ENCODE assay signal across 19 cellular contexts in genomic region chr12:48929551-48929950, GRCh38. TPM values are rescaled to one million over a fixed set of nuclear protein-coding genes. Genes with fewer than 3 reads are reported as not detected.
DNase-seq lines count a peak whose midpoint lies in the region; ATAC-seq, FAIRE-seq and TF ChIP-seq lines count a peak whose summit lies in the region.
"Had no signal": no experiment of that assay in that cellular context is flagged by ENCODE, and none has a peak within 500 bp of the region (broad histone marks: within the 10 kb centered on the region; RNA-seq: fewer than 3 reads in every experiment).

No MANE protein-coding gene starts in this region.

- no peaks in the 10 kb centered on the region for H3K9me2 ChIP-seq in PC-3 (replicated peaks; ENCODE audit: low read length)

- H3K27me3 ChIP-seq in HepG2 (ENCODE audit: control insufficient read depth in 1 of 2, insufficient read depth in 2 of 2, low read length in 2 of 2) = no peaks in the 10 kb centered on the region
- H3K27me3 ChIP-seq in right lobe of liver = no peaks in the 10 kb centered on the region
- H3K27me3 ChIP-seq in PC-3 (ENCODE audit: low read length) = no peaks in the 10 kb centered on the region
- H3K27me3 ChIP-seq in naive thymus-derived CD4-positive, alpha-beta T cell (ENCODE audit: control insufficient read depth in 2 of 2, insufficient read depth in 2 of 2, low read length in 2 of 2) = no peaks in the 10 kb centered on the region

- no peaks in the 10 kb centered on the region for H3K79me2 ChIP-seq in HepG2 (ENCODE audit: insufficient read depth, low read length)
- no peaks in the 10 kb centered on the region for H3K79me2 ChIP-seq in PC-3 (ENCODE audit: low read length)

- no peak overlapping the region for H3K4me2 ChIP-seq in HepG2 (ENCODE audit: low read depth, low read length)
- H3K4me2 ChIP-seq in PC-3 (ENCODE audit: low read length) = no peak overlapping the region
- H3K4me2 ChIP-seq: GM23338 had no signal

- no peak for FAIRE-seq in HepG2 (lab: Jason Lieb, UNC)
- FAIRE-seq: G401.6, GM12892 had no signal

- peak overlapping the region; percentile 76 for H3K4me3 Mint-ChIP-seq in endothelial cell (ENCODE audit: unreplicated experiment)
- no peak overlapping the region for H3K4me3 Mint-ChIP-seq in naive thymus-derived CD8-positive, alpha-beta T cell
- peak overlapping the region in 1 of 10 donors; percentile 9 for H3K4me3 Mint-ChIP-seq in naive thymus-derived CD4-positive, alpha-beta T cell
- H3K4me3 Mint-ChIP-seq: CD14-positive monocyte, GM23338 had no signal

- no peaks in the 10 kb centered on the region for H3K9me3 ChIP-seq in HepG2 (ENCODE audit: low read length)
- no peaks in the 10 kb centered on the region for H3K9me3 ChIP-seq in right lobe of liver
- no peaks in the 10 kb centered on the region for H3K9me3 ChIP-seq in PC-3 (ENCODE audit: low read length)
- peaks cover 0 to 3% (median 0%) of the 10 kb centered on the region in 3 experiments for H3K9me3 ChIP-seq in naive thymus-derived CD4-positive, alpha-beta T cell (ENCODE audit: control insufficient read depth in 2 of 3, low read length in 3 of 3)

- TF ChIP-seq CTCF in HepG2 (CRISPR knock-in tag; IDR thresholded peaks at IDR 0.05) (no peak), right lobe of liver (IDR thresholded peaks at IDR 0.05) (no peak), PC-3 (conservative IDR thresholded peaks at IDR 0.05; ENCODE audit: low read depth, low read length) (no peak), endothelial cell (IDR thresholded peaks at IDR 0.05; ENCODE audit: unreplicated experiment) (no peak)

- H2AFZ ChIP-seq in HepG2 (ENCODE audit: low read length) (no peak overlapping the region), PC-3 (ENCODE audit: low read length) (no peak overlapping the region)
- H2AFZ ChIP-seq: GM23338 had no signal

- in situ Hi-C loops in HepG2 (cut with HindIII; ENCODE audit: extremely low pct_ligation_motif_present, low pct_unique_long_range_greater_than_20kb) = no loop called here

- no peak for DNase-seq in HepG2 (ENCODE audit: low spot score)
- no peak for DNase-seq in right lobe of liver
- DNase-seq in PC-3 = no peak
- no peak for DNase-seq in endothelial cell (ENCODE audit: low spot score)
- no peak for DNase-seq in naive thymus-derived CD8-positive, alpha-beta T cell
- no peak for DNase-seq in naive thymus-derived CD4-positive, alpha-beta T cell
- no peak for DNase-seq in NCI-H2029 treated with DMSO at 0.1 percent for 48 hours (lab: John Stamatoyannopoulos, UW)
- DNase-seq: DMS153, DMS79 treated with DMSO at 0.1 percent for 48 hours, EL, H7 had no signal

- intact Hi-C loops in HepG2 (cut with micrococcal nuclease; ENCODE audit: unreplicated experiment) = no loop called here
- intact Hi-C loops in right lobe of liver (cut with DNase I) = no loop called here
- intact Hi-C loops in PC-3 (cut with micrococcal nuclease) = no loop called here
- intact Hi-C loops in naive thymus-derived CD4-positive, alpha-beta T cell (cut with micrococcal nuclease) = no loop called here

- H4K20me1 ChIP-seq in HepG2 (ENCODE audit: insufficient read depth, low read length) (no peaks in the 10 kb centered on the region), PC-3 (ENCODE audit: low read length) (no peaks in the 10 kb centered on the region)

- TF ChIP-seq RAD21 in HepG2 (CRISPR knock-in tag; IDR thresholded peaks at IDR 0.05) = no peak

- H3K36me3 ChIP-seq in HepG2 (replicated peaks in 1 of 2; ENCODE audit: control insufficient read depth in 1 of 2, insufficient read depth in 2 of 2, low read length in 2 of 2) (peaks cover 3 to 40% of the 10 kb centered on the region in 2 experiments), right lobe of liver (peaks cover 0 to 2% (median 0%) of the 10 kb centered on the region in 4 donors), PC-3 (ENCODE audit: low read depth, low read length) (peaks cover 25% of the 10 kb centered on the region)
- H3K36me3 ChIP-seq in naive thymus-derived CD4-positive, alpha-beta T cell (ENCODE audit: control insufficient read depth in 2 of 3, insufficient read depth in 3 of 3, low read length in 3 of 3) = peaks cover 0 to 23% (median 5%) of the 10 kb centered on the region in 3 experiments

- H3K9ac ChIP-seq in HepG2 (ENCODE audit: insufficient read depth, low read depth, low read length) (no peak overlapping the region), PC-3 (ENCODE audit: low read length) (no peak overlapping the region)

- TF ChIP-seq EP300 in HepG2 (IDR thresholded peaks at IDR 0.05; ENCODE audit: low read depth in 2 of 2, low read length in 2 of 2) (no peak), HepG2 (CRISPR knock-in tag; IDR thresholded peaks at IDR 0.05; ENCODE audit: borderline replicate concordance) (no peak)

- H3K9me3 Mint-ChIP-seq in endothelial cell (ENCODE audit: unreplicated experiment) = no peaks in the 10 kb centered on the region
- no peaks in the 10 kb centered on the region for H3K9me3 Mint-ChIP-seq in naive thymus-derived CD8-positive, alpha-beta T cell
- no peaks in the 10 kb centered on the region for H3K9me3 Mint-ChIP-seq in naive thymus-derived CD4-positive, alpha-beta T cell
- H3K9me3 Mint-ChIP-seq: GM23338 had no signal

- POLR2A ChIA-PET in HepG2 (lab: Yijun Ruan, JAX) (no interaction called here), PC-3 (lab: Charles Lee; ENCODE audit: unreplicated experiment) (no interaction called here)
- POLR2A ChIA-PET in naive thymus-derived CD8-positive, alpha-beta T cell (lab: Charles Lee) = interaction anchor here (0.6 kb wide), 1 partner anchor 10 kb away, joined by 3 read pairs; no protein-coding TSS in a partner anchor
- POLR2A ChIA-PET in naive thymus-derived CD4-positive, alpha-beta T cell (lab: Charles Lee) = interaction anchor here (1.6 to 2.1 kb wide), 2 partner anchors 12 to 59 kb away, joined by 3 to 5 read pairs; no protein-coding TSS in a partner anchor

- 95% methylated on average over 1 of the region's 1 CpG for whole genome bisulfite sequencing in HepG2 (ENCODE audit: low lambda C conversion rate)
- WGBS in right lobe of liver (ENCODE audit: insufficient coverage, low coverage, low lambda C conversion rate, missing lambda C conversion rate) = 88% methylated on average over 1 of the region's 1 CpG

- no peak for ATAC-seq in HepG2
- no peak for ATAC-seq in right lobe of liver
- no peak for ATAC-seq in PC-3
- no peak for ATAC-seq in naive thymus-derived CD8-positive, alpha-beta T cell
- ATAC-seq in HG02981 (IDR thresholded peaks at IDR 0.05; ENCODE audit: unreplicated experiment) = no peak
- ATAC-seq in naive thymus-derived CD4-positive, alpha-beta T cell = no peak
- ATAC-seq: GM23338 had no signal

- no peak overlapping the region for H3K4me3 ChIP-seq in HepG2 (replicated peaks in 1 of 3; ENCODE audit: insufficient read depth in 1 of 3, low read depth in 2 of 3, low read length in 3 of 3)
- no peak overlapping the region for H3K4me3 ChIP-seq in right lobe of liver
- no peak overlapping the region for H3K4me3 ChIP-seq in PC-3 (ENCODE audit: low read length)
- no peak overlapping the region for H3K4me3 ChIP-seq in naive thymus-derived CD4-positive, alpha-beta T cell (ENCODE audit: low read length)
- H3K4me3 ChIP-seq: GM23338 had no signal

- H3K27ac ChIP-seq in HepG2 (ENCODE audit: extremely low read length, insufficient read depth, low read length) = no peak overlapping the region
- no peak overlapping the region for H3K27ac ChIP-seq in right lobe of liver
- no peak overlapping the region for H3K27ac ChIP-seq in PC-3 (ENCODE audit: low read length)
- H3K27ac ChIP-seq in naive thymus-derived CD4-positive, alpha-beta T cell (ENCODE audit: low read depth, low read length) = no peak overlapping the region
- H3K27ac ChIP-seq: 22Rv1 had no signal

- no peaks in the 10 kb centered on the region for H3F3A ChIP-seq in PC-3 (ENCODE audit: low read length, unreplicated experiment)

- peak overlapping the region; percentile 44 for H3K27ac Mint-ChIP-seq in endothelial cell (ENCODE audit: unreplicated experiment)
- peak overlapping the region in 8 of 10 donors; percentile 7 to 64 (median 53) for H3K27ac Mint-ChIP-seq in naive thymus-derived CD8-positive, alpha-beta T cell
- H3K27ac Mint-ChIP-seq in naive thymus-derived CD4-positive, alpha-beta T cell = peak overlapping the region in 4 of 9 donors; percentile 1 to 18 (median 5)
- H3K27ac Mint-ChIP-seq: GM23338 had no signal

- peaks cover 4% of the 10 kb centered on the region; the same call in 1 of the 2 replicates for H3K4me1 ChIP-seq in HepG2 (ENCODE audit: insufficient read depth, low read length)
- peaks cover 0 to 5% (median 0%) of the 10 kb centered on the region in 4 donors for H3K4me1 ChIP-seq in right lobe of liver
- H3K4me1 ChIP-seq in PC-3 (ENCODE audit: insufficient read depth, low read length) = no peaks in the 10 kb centered on the region
- peaks cover 11 to 30% of the 10 kb centered on the region in 2 donors for H3K4me1 ChIP-seq in naive thymus-derived CD4-positive, alpha-beta T cell (ENCODE audit: control insufficient read depth in 2 of 2, insufficient read depth in 2 of 2, low read length in 2 of 2)

- TF ChIP-seq POLR2A in HepG2 (IDR thresholded peaks at IDR 0.05; ENCODE audit: insufficient read depth in 1 of 2, low read depth in 2 of 2, low read length in 2 of 2) (no peak), right lobe of liver (IDR thresholded peaks at IDR 0.05) (no peak)

- H3K4me1 Mint-ChIP-seq in endothelial cell (ENCODE audit: unreplicated experiment) = peaks cover 18% of the 10 kb centered on the region
- H3K4me1 Mint-ChIP-seq in naive thymus-derived CD8-positive, alpha-beta T cell = peaks cover 21 to 42% (median 35%) of the 10 kb centered on the region in 4 donors
- H3K4me1 Mint-ChIP-seq in naive thymus-derived CD4-positive, alpha-beta T cell = peaks cover 6 to 39% (median 27%) of the 10 kb centered on the region in 7 donors

- H3K27me3 Mint-ChIP-seq in endothelial cell (ENCODE audit: unreplicated experiment) = peaks cover 4% of the 10 kb centered on the region
- no peaks in the 10 kb centered on the region for H3K27me3 Mint-ChIP-seq in naive thymus-derived CD8-positive, alpha-beta T cell
- H3K27me3 Mint-ChIP-seq in naive thymus-derived CD4-positive, alpha-beta T cell = no peaks in the 10 kb centered on the region

- peaks cover 41% of the 10 kb centered on the region for H3K36me3 Mint-ChIP-seq in endothelial cell (ENCODE audit: low read depth, unreplicated experiment)
- peaks cover 0 to 20% (median 10%) of the 10 kb centered on the region in 3 donors for H3K36me3 Mint-ChIP-seq in naive thymus-derived CD8-positive, alpha-beta T cell
- H3K36me3 Mint-ChIP-seq in naive thymus-derived CD4-positive, alpha-beta T cell = peaks cover 5 to 26% (median 12%) of the 10 kb centered on the region in 5 donors

- CTCF ChIA-PET in HepG2 (lab: Yijun Ruan, JAX; ENCODE audit: low intra/inter-chr PET ratio, low total read pairs) (no interaction called here), PC-3 (lab: Charles Lee) (interaction anchor here (0.7 kb wide), 1 partner anchor 11 kb away, joined by 3 read pairs; no protein-coding TSS in a partner anchor)
- CTCF ChIA-PET in naive thymus-derived CD4-positive, alpha-beta T cell (lab: Charles Lee) = interaction anchor here (0.5 to 1.7 kb wide), 10 partner anchors 8 to 1651 kb away, joined by 3 to 11 read pairs (median 4); a partner anchor contains a TSS

- BruUV-seq in HepG2 (replicated peaks; lab: Mats Ljungman, UMichigan) (TSS peak; percentile 9), PC-3 (replicated peaks; lab: Mats Ljungman, UMichigan) (TSS peak; percentile 8)

RNA-seq across cellular contexts. Expression of gene FKBP11, which starts 4.3 kb away (rescaled TPM):
- 6.0 and 15.5 TPM in 2 replicates for total RNA-seq in HepG2 (2016; rRNA removed; fragmentation: Illumina TruSeq; extraction: Trizol)
- 4.2 and 6.5 TPM in 2 replicates for total RNA-seq in HepG2 (2016; cell fraction: cytosol; rRNA removed; fragmentation: Illumina TruSeq; extraction: Trizol; ENCODE audit: low read depth)
- 5.5 and 12.8 TPM in 2 replicates for total RNA-seq in HepG2 (2016; cell fraction: insoluble cytoplasmic fraction; rRNA removed; fragmentation: Illumina TruSeq; extraction: Trizol)
- total RNA-seq in HepG2 (2016; cell fraction: membrane; rRNA removed; fragmentation: Illumina TruSeq; extraction: Trizol) = 3.1 and 4.5 TPM in 2 replicates
- total RNA-seq in HepG2 (2016; cell fraction: nucleus; rRNA removed; fragmentation: Illumina TruSeq; extraction: Trizol) = 15.3 and 19.2 TPM in 2 replicates
- polyA plus RNA-seq in HepG2 (2011; rRNA removed) = 19.4 and 24.2 TPM in 2 replicates
- polyA plus RNA-seq in HepG2 (2011; cell fraction: cytosol; rRNA removed) = 14.4 and 16.8 TPM in 2 replicates
- 32.6 and 35.0 TPM in 2 replicates for polyA plus RNA-seq in HepG2 (2011; cell fraction: nucleus; rRNA removed)
- polyA plus RNA-seq in HepG2 (2012) = 12.9 and 14.4 TPM in 2 replicates
- 4.6 and 5.1 TPM in 2 replicates for polyA plus RNA-seq in HepG2 (2016; cell fraction: cytosol; fragmentation: Illumina TruSeq; extraction: Trizol; ENCODE audit: low read depth)
- 10.0 and 12.0 TPM in 2 replicates for polyA plus RNA-seq in HepG2 (2016; cell fraction: insoluble cytoplasmic fraction; fragmentation: Illumina TruSeq; extraction: Trizol; ENCODE audit: low read depth)
- polyA plus RNA-seq in HepG2 (2016; cell fraction: membrane; fragmentation: Illumina TruSeq; extraction: Trizol; ENCODE audit: low read depth) = 4.5 and 4.9 TPM in 2 replicates
- polyA plus RNA-seq in HepG2 (2016; cell fraction: nucleus; fragmentation: Illumina TruSeq; extraction: Trizol; ENCODE audit: insufficient read depth, low read depth) = 55.0 and 59.9 TPM in 2 replicates
- polyA minus RNA-seq in HepG2 (2011; rRNA and poly(A)+ RNA removed; ENCODE audit: low replicate concordance) = 11.0 and 47.3 TPM in 2 replicates
- 5.6 and 6.8 TPM in 2 replicates for polyA minus RNA-seq in HepG2 (2011; cell fraction: cytosol; rRNA and poly(A)+ RNA removed)
- 10.8 and 15.2 TPM in 2 replicates for polyA minus RNA-seq in HepG2 (2011; cell fraction: nucleus; rRNA and poly(A)+ RNA removed)
- 10 to 100 TPM; 34.9 to 59.5 (median 52.5) TPM for total RNA-seq in right lobe of liver
- total RNA-seq in PC-3 (2014; rRNA removed) = 9.7 and 16.4 TPM in 2 replicates
- total RNA-seq in endothelial cell (ENCODE audit: unreplicated experiment) = 16.0 TPM
- 10 to 100 TPM; 49.2 to 49.3 TPM for total RNA-seq in naive thymus-derived CD8-positive, alpha-beta T cell
- polyA plus RNA-seq in naive thymus-derived CD8-positive, alpha-beta T cell = 100 to 1,000 TPM; 127 to 151 (median 131) TPM
- total RNA-seq in naive thymus-derived CD4-positive, alpha-beta T cell = 10 to 100 TPM; 40.3 to 55.7 (median 48.5) TPM
- polyA plus RNA-seq in naive thymus-derived CD4-positive, alpha-beta T cell = 10 to 100 TPM; 74.2 to 83.7 TPM

RNA-seq across cellular contexts. Expression of gene ARF3, which starts 27.7 kb away (rescaled TPM):
- total RNA-seq in HepG2 (2016; rRNA removed; fragmentation: Illumina TruSeq; extraction: Trizol) = 48.4 and 53.8 TPM in 2 replicates
- 12.0 and 15.8 TPM in 2 replicates for total RNA-seq in HepG2 (2016; cell fraction: cytosol; rRNA removed; fragmentation: Illumina TruSeq; extraction: Trizol; ENCODE audit: low read depth)
- total RNA-seq in HepG2 (2016; cell fraction: insoluble cytoplasmic fraction; rRNA removed; fragmentation: Illumina TruSeq; extraction: Trizol) = 43.0 and 57.4 TPM in 2 replicates
- total RNA-seq in HepG2 (2016; cell fraction: membrane; rRNA removed; fragmentation: Illumina TruSeq; extraction: Trizol) = 15.7 and 16.6 TPM in 2 replicates
- 20.9 and 24.1 TPM in 2 replicates for total RNA-seq in HepG2 (2016; cell fraction: nucleus; rRNA removed; fragmentation: Illumina TruSeq; extraction: Trizol)
- 57.9 and 60.0 TPM in 2 replicates for polyA plus RNA-seq in HepG2 (2011; rRNA removed)
- polyA plus RNA-seq in HepG2 (2011; cell fraction: cytosol; rRNA removed) = 60.3 and 60.4 TPM in 2 replicates
- 32.8 and 38.8 TPM in 2 replicates for polyA plus RNA-seq in HepG2 (2011; cell fraction: nucleus; rRNA removed)
- polyA plus RNA-seq in HepG2 (2012) = 39.0 and 41.4 TPM in 2 replicates
- 11.9 and 13.5 TPM in 2 replicates for polyA plus RNA-seq in HepG2 (2016; cell fraction: cytosol; fragmentation: Illumina TruSeq; extraction: Trizol; ENCODE audit: low read depth)
- 76.4 and 85.2 TPM in 2 replicates for polyA plus RNA-seq in HepG2 (2016; cell fraction: insoluble cytoplasmic fraction; fragmentation: Illumina TruSeq; extraction: Trizol; ENCODE audit: low read depth)
- 13.7 and 16.3 TPM in 2 replicates for polyA plus RNA-seq in HepG2 (2016; cell fraction: membrane; fragmentation: Illumina TruSeq; extraction: Trizol; ENCODE audit: low read depth)
- 47.8 and 51.2 TPM in 2 replicates for polyA plus RNA-seq in HepG2 (2016; cell fraction: nucleus; fragmentation: Illumina TruSeq; extraction: Trizol; ENCODE audit: insufficient read depth, low read depth)
- 62.5 and 183 TPM in 2 replicates for polyA minus RNA-seq in HepG2 (2011; rRNA and poly(A)+ RNA removed; ENCODE audit: low replicate concordance)
- 19.9 and 22.8 TPM in 2 replicates for polyA minus RNA-seq in HepG2 (2011; cell fraction: cytosol; rRNA and poly(A)+ RNA removed)
- polyA minus RNA-seq in HepG2 (2011; cell fraction: nucleus; rRNA and poly(A)+ RNA removed) = 27.7 and 29.2 TPM in 2 replicates
- total RNA-seq in right lobe of liver = 10 to 100 TPM; 30.9 to 50.7 (median 47.2) TPM
- 85.5 and 93.0 TPM in 2 replicates for total RNA-seq in PC-3 (2014; rRNA removed)
- total RNA-seq in endothelial cell (ENCODE audit: unreplicated experiment) = 307 TPM
- total RNA-seq in naive thymus-derived CD8-positive, alpha-beta T cell = 10 to 100 TPM; 55.3 to 57.3 TPM
- 10 to 100 TPM; 19.5 to 24.4 (median 21.8) TPM for polyA plus RNA-seq in naive thymus-derived CD8-positive, alpha-beta T cell
- total RNA-seq in naive thymus-derived CD4-positive, alpha-beta T cell = 100 to 1,000 TPM in 1 of 5 experiments, 10 to 100 TPM in 4; 48.7 to 137 (median 56.1) TPM
- polyA plus RNA-seq in naive thymus-derived CD4-positive, alpha-beta T cell = 10 to 100 TPM; 15.9 to 21.9 TPM

RNA-seq across cellular contexts. Expression of gene WNT10B, which starts 42.0 kb away (rescaled TPM):
- 0.09 TPM in 1 of 2 replicates, not detected in the other for total RNA-seq in HepG2 (2016; rRNA removed; fragmentation: Illumina TruSeq; extraction: Trizol)
- total RNA-seq in HepG2 (2016; cell fraction: cytosol; rRNA removed; fragmentation: Illumina TruSeq; extraction: Trizol; ENCODE audit: low read depth) = not detected in 2 replicates
- not detected in 2 replicates for total RNA-seq in HepG2 (2016; cell fraction: insoluble cytoplasmic fraction; rRNA removed; fragmentation: Illumina TruSeq; extraction: Trizol)
- 0.14 TPM in 1 of 2 replicates, not detected in the other for total RNA-seq in HepG2 (2016; cell fraction: membrane; rRNA removed; fragmentation: Illumina TruSeq; extraction: Trizol)
- total RNA-seq in HepG2 (2016; cell fraction: nucleus; rRNA removed; fragmentation: Illumina TruSeq; extraction: Trizol) = not detected in 2 replicates
- 0.05 and 0.12 TPM in 2 replicates for polyA plus RNA-seq in HepG2 (2011; rRNA removed)
- polyA plus RNA-seq in HepG2 (2011; cell fraction: cytosol; rRNA removed) = 0.04 and 0.08 TPM in 2 replicates
- 0.48 and 0.64 TPM in 2 replicates for polyA plus RNA-seq in HepG2 (2011; cell fraction: nucleus; rRNA removed)
- polyA plus RNA-seq in HepG2 (2012) = not detected in 2 replicates
- not detected in 2 replicates for polyA plus RNA-seq in HepG2 (2016; cell fraction: cytosol; fragmentation: Illumina TruSeq; extraction: Trizol; ENCODE audit: low read depth)
- not detected in 2 replicates for polyA plus RNA-seq in HepG2 (2016; cell fraction: insoluble cytoplasmic fraction; fragmentation: Illumina TruSeq; extraction: Trizol; ENCODE audit: low read depth)
- polyA plus RNA-seq in HepG2 (2016; cell fraction: membrane; fragmentation: Illumina TruSeq; extraction: Trizol; ENCODE audit: low read depth) = not detected in 2 replicates
- 0.21 and 0.33 TPM in 2 replicates for polyA plus RNA-seq in HepG2 (2016; cell fraction: nucleus; fragmentation: Illumina TruSeq; extraction: Trizol; ENCODE audit: insufficient read depth, low read depth)
- 0.18 and 1.6 TPM in 2 replicates for polyA minus RNA-seq in HepG2 (2011; rRNA and poly(A)+ RNA removed; ENCODE audit: low replicate concordance)
- polyA minus RNA-seq in HepG2 (2011; cell fraction: cytosol; rRNA and poly(A)+ RNA removed) = 1.8 TPM in 1 of 2 replicates, not detected in the other
- polyA minus RNA-seq in HepG2 (2011; cell fraction: nucleus; rRNA and poly(A)+ RNA removed) = not detected in 2 replicates
- under 1 TPM in 2 of 6 experiments, not detected in 4; 0.12 TPM for total RNA-seq in right lobe of liver
- total RNA-seq in PC-3 (2014; rRNA removed) = 3.7 and 7.4 TPM in 2 replicates
- 0.33 TPM for total RNA-seq in endothelial cell (ENCODE audit: unreplicated experiment)
- 1 to 10 TPM; 3.0 to 3.3 TPM for total RNA-seq in naive thymus-derived CD8-positive, alpha-beta T cell
- under 1 TPM in 1 of 3 donors, not detected in 2; 0.29 TPM for polyA plus RNA-seq in naive thymus-derived CD8-positive, alpha-beta T cell
- 10 to 100 TPM in 1 of 5 experiments, 1 to 10 TPM in 4; 1.8 to 10.7 (median 7.5) TPM for total RNA-seq in naive thymus-derived CD4-positive, alpha-beta T cell
- under 1 TPM; 0.07 to 0.15 TPM for polyA plus RNA-seq in naive thymus-derived CD4-positive, alpha-beta T cell
- total RNA-seq: GM23338 had no signal
- polyA plus RNA-seq: CD14-positive monocyte, GM23338 had no signal

RNA-seq across cellular contexts. Expression of gene WNT1, which starts 48.6 kb away (rescaled TPM):
- total RNA-seq in HepG2 (2016; rRNA removed; fragmentation: Illumina TruSeq; extraction: Trizol) = not detected in 2 replicates
- total RNA-seq in HepG2 (2016; cell fraction: cytosol; rRNA removed; fragmentation: Illumina TruSeq; extraction: Trizol; ENCODE audit: low read depth) = not detected in 2 replicates
- not detected in 2 replicates for total RNA-seq in HepG2 (2016; cell fraction: insoluble cytoplasmic fraction; rRNA removed; fragmentation: Illumina TruSeq; extraction: Trizol)
- total RNA-seq in HepG2 (2016; cell fraction: membrane; rRNA removed; fragmentation: Illumina TruSeq; extraction: Trizol) = not detected in 2 replicates
- total RNA-seq in HepG2 (2016; cell fraction: nucleus; rRNA removed; fragmentation: Illumina TruSeq; extraction: Trizol) = not detected in 2 replicates
- not detected in 2 replicates for polyA plus RNA-seq in HepG2 (2011; rRNA removed)
- polyA plus RNA-seq in HepG2 (2011; cell fraction: cytosol; rRNA removed) = not detected in 2 replicates
- not detected in 2 replicates for polyA plus RNA-seq in HepG2 (2011; cell fraction: nucleus; rRNA removed)
- polyA plus RNA-seq in HepG2 (2012) = not detected in 2 replicates
- polyA plus RNA-seq in HepG2 (2016; cell fraction: cytosol; fragmentation: Illumina TruSeq; extraction: Trizol; ENCODE audit: low read depth) = not detected in 2 replicates
- polyA plus RNA-seq in HepG2 (2016; cell fraction: insoluble cytoplasmic fraction; fragmentation: Illumina TruSeq; extraction: Trizol; ENCODE audit: low read depth) = not detected in 2 replicates
- not detected in 2 replicates for polyA plus RNA-seq in HepG2 (2016; cell fraction: membrane; fragmentation: Illumina TruSeq; extraction: Trizol; ENCODE audit: low read depth)
- not detected in 2 replicates for polyA plus RNA-seq in HepG2 (2016; cell fraction: nucleus; fragmentation: Illumina TruSeq; extraction: Trizol; ENCODE audit: insufficient read depth, low read depth)
- polyA minus RNA-seq in HepG2 (2011; rRNA and poly(A)+ RNA removed; ENCODE audit: low replicate concordance) = not detected in 2 replicates
- not detected in 2 replicates for polyA minus RNA-seq in HepG2 (2011; cell fraction: cytosol; rRNA and poly(A)+ RNA removed)
- polyA minus RNA-seq in HepG2 (2011; cell fraction: nucleus; rRNA and poly(A)+ RNA removed) = not detected in 2 replicates
- total RNA-seq in right lobe of liver = not detected
- total RNA-seq in PC-3 (2014; rRNA removed) = not detected in 2 replicates
- total RNA-seq in endothelial cell (ENCODE audit: unreplicated experiment) = not detected
- total RNA-seq in naive thymus-derived CD8-positive, alpha-beta T cell = under 1 TPM; 0.33 to 0.52 TPM
- polyA plus RNA-seq in naive thymus-derived CD8-positive, alpha-beta T cell = 1 to 10 TPM in 1 of 3 donors, under 1 TPM in 2; 0.23 to 1.2 (median 0.49) TPM
- 1 to 10 TPM in 1 of 5 experiments, under 1 TPM in 3, not detected in 1; 0.30 to 1.5 (median 0.49) TPM for total RNA-seq in naive thymus-derived CD4-positive, alpha-beta T cell
- polyA plus RNA-seq in naive thymus-derived CD4-positive, alpha-beta T cell = under 1 TPM in 1 of 2 donors, not detected in 1; 0.24 TPM
- total RNA-seq: A673, GM23338, H7 had no signal
- polyA plus RNA-seq: BJ, CD14-positive monocyte, GM23338 had no signal

Comparison
In these comparisons a context has a peak if more than half of its experiments do, and no peak if none do; other contexts are left out.
1. POLR2A ChIA-PET loops: an anchor here in naive thymus-derived CD8-positive, alpha-beta T cell (0.6 kb wide) and naive thymus-derived CD4-positive, alpha-beta T cell (1.6 to 2.1 kb wide); none called in HepG2 and PC-3.